ENCODE assay signal across 1 cellular context in genomic region chr2:120465989-120466703, GRCh38.
TF ChIP-seq lines count a peak whose summit lies in the region.

No MANE protein-coding gene starts in this region.

TF ChIP-seq in IMR-90, 13 proteins besides CTCF, POLR2A, EP300 and RAD21:
- no peak for TF ChIP-seq USF2 (IDR thresholded peaks at IDR 0.05; ENCODE audit: low read depth, low read length)
- no peak for TF ChIP-seq RFX5 (IDR thresholded peaks at IDR 0.05; ENCODE audit: low read depth, low read length)
- TF ChIP-seq CHD1 (IDR thresholded peaks at IDR 0.05; ENCODE audit: low read depth, low read length), result no peak
- no peak for TF ChIP-seq NFE2L2 (IDR thresholded peaks at IDR 0.05; ENCODE audit: low read depth, low read length)
- TF ChIP-seq SMC3 (IDR thresholded peaks at IDR 0.05; ENCODE audit: low read depth, low read length), result no peak
- TF ChIP-seq RCOR1 (IDR thresholded peaks at IDR 0.05; ENCODE audit: insufficient replicate concordance, low read length), result no peak
- no peak for TF ChIP-seq MAZ (IDR thresholded peaks at IDR 0.05; ENCODE audit: borderline replicate concordance, low read depth, low read length)
- TF ChIP-seq MAFK (IDR thresholded peaks at IDR 0.05; ENCODE audit: low read depth, low read length), result no peak
